ENCODE assay signal across 26 cellular contexts in genomic region chr4:188307591-188307990, GRCh38.
"Had no signal": no experiment of that assay in that cellular context is flagged by ENCODE, and none has a peak within 500 bp of the region (broad histone marks: within the 10 kb centered on the region; RNA-seq: fewer than 3 reads in every experiment).

No MANE protein-coding gene starts in this region.

- H3K27ac ChIP-seq: colonic mucosa, epithelial cell of prostate, esophagus squamous epithelium, gastrocnemius medialis, heart right ventricle, left lung, lower lobe of right lung had no signal

- FAIRE-seq: endometrium, islet of Langerhans, keratinocyte had no signal

- H3K4me3 ChIP-seq: colonic mucosa, esophagus squamous epithelium, gastrocnemius medialis, heart right ventricle, left lung, lower lobe of right lung, mucosa of descending colon had no signal

- H3K36me3 ChIP-seq: colonic mucosa, esophagus squamous epithelium, gastrocnemius medialis, heart right ventricle, left lung, lower lobe of right lung had no signal

- ATAC-seq: effector memory CD8-positive, alpha-beta T cell; esophagus mucosa; gastrocnemius medialis; heart right ventricle; left cardiac atrium; left lung; left ventricle myocardium superior; lower lobe of right lung; mucosa of descending colon had no signal

- H3K27me3 ChIP-seq: colonic mucosa, esophagus squamous epithelium, gastrocnemius medialis, heart right ventricle, left lung had no signal

- DNase-seq: colonic mucosa; cortex of kidney; effector CD8-positive, alpha-beta T cell; effector memory CD8-positive, alpha-beta T cell; endodermal cell; erythroblast; esophagus squamous epithelium; foreskin fibroblast; foreskin melanocyte; gastrocnemius medialis; glutamatergic neuron; head of caudate nucleus; heart right ventricle; hippocampal formation; left cardiac atrium; left lung; left ventricle myocardium superior; lower lobe of right lung; mesenchymal stem cell; mucosa of descending colon; naive B cell had no signal

- H3K4me1 ChIP-seq: colonic mucosa, esophagus squamous epithelium, gastrocnemius medialis, heart right ventricle, left lung, lower lobe of right lung had no signal

- H3K9me3 ChIP-seq: colonic mucosa, esophagus squamous epithelium, gastrocnemius medialis, lower lobe of right lung, mucosa of descending colon had no signal
